1 cellular context compared by ENCODE assay signal in genomic region chr15:40942337-40942854, GRCh38.
A peak's percentile ranks its signal among the peaks of the same experiment; 100 is the strongest.
TF ChIP-seq lines count a peak whose summit lies in the region.

No MANE protein-coding gene starts in this region.

TF ChIP-seq in K562, 482 proteins besides CTCF, POLR2A, EP300 and RAD21:
- TF ChIP-seq FUS (optimal IDR thresholded peaks at IDR 0.05; ENCODE audit: low read depth, low read length) = no peak
- no peak for TF ChIP-seq SMAD4 (CRISPR knock-in tag; conservative IDR thresholded peaks at IDR 0.05)
- no peak for TF ChIP-seq ASH1L (IDR thresholded peaks at IDR 0.05; ENCODE audit: borderline replicate concordance, low read depth, partially characterized antibody)
- TF ChIP-seq XRCC4 (IDR thresholded peaks at IDR 0.05; ENCODE audit: extremely low read depth, insufficient read depth, insufficient read length) = no peak
- TF ChIP-seq ZNF23 (CRISPR knock-in tag; IDR thresholded peaks at IDR 0.05) = no peak
- peak; percentile 80 for TF ChIP-seq HMBOX1 (IDR thresholded peaks at IDR 0.05)
- TF ChIP-seq HNRNPUL1 (IDR thresholded peaks at IDR 0.05; ENCODE audit: low read length) = no peak
- no peak for TF ChIP-seq NCOR1 (IDR thresholded peaks at IDR 0.05)
- no peak for TF ChIP-seq CREB3 (tag; conservative IDR thresholded peaks at IDR 0.05; ENCODE audit: low read depth)
- 0 out of 2 replicates have a peak, but pooled peaks have one; percentile 25 for TF ChIP-seq NR2C2 (CRISPR knock-in tag; IDR thresholded peaks at IDR 0.05)
- TF ChIP-seq NR2C2 (tag; IDR thresholded peaks at IDR 0.05) = no peak
- TF ChIP-seq ZNF24 (IDR thresholded peaks at IDR 0.05) = peak; percentile 15; the same call in 1 of the 2 replicates
- no peak for TF ChIP-seq PHB2 (IDR thresholded peaks at IDR 0.05; ENCODE audit: low read depth)
- TF ChIP-seq SP1 (CRISPR knock-in tag; IDR thresholded peaks at IDR 0.05) = 0 out of 2 replicates have a peak, but pooled peaks have one; percentile 41
